ENCODE assay signal across 18 cellular contexts in the genomic region with DNA sequence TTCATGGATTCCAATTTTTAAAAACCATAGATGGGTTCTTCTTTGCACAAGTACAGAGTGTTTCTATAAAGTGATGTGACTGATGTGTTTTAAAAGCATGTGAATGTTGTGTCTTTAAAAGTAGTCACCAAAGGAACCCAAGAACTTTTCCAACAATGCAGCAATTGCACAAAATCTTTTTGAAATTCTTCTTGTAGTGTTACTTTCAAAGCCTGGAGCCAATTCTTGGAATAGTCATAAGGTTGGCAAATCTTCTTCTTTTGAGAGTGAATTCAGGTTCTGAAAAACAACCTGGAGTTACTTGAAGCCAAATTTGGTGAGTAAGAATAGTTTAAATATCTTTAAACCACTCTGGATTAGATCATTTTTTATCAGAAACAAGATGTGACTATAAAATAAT. TPM values are rescaled to one million over a fixed set of nuclear protein-coding genes. Genes with fewer than 3 reads are reported as not detected.
DNase-seq lines count a peak whose midpoint lies in the region; ATAC-seq, FAIRE-seq and TF ChIP-seq lines count a peak whose summit lies in the region.
"Had no signal": no experiment of that assay in that cellular context is flagged by ENCODE, and none has a peak within 500 bp of the region (broad histone marks: within the 10 kb centered on the region; RNA-seq: fewer than 3 reads in every experiment).

No MANE protein-coding gene starts in this region.

- peaks cover 3% of the 10 kb centered on the region for H3K36me3 ChIP-seq in bronchial epithelial cell (ENCODE audit: control insufficient read depth, insufficient read depth, low read length)
- peaks cover 0 to 31% of the 10 kb centered on the region in 2 donors for H3K36me3 ChIP-seq in gastroesophageal sphincter
- H3K36me3 ChIP-seq: BLaER1 had no signal

- ATAC-seq in gastroesophageal sphincter: peak; percentile 85
- no peak for ATAC-seq in HG02870 (IDR thresholded peaks at IDR 0.05; ENCODE audit: unreplicated experiment)
- ATAC-seq: activated T-helper 17 cell treated with anti-CD3 and anti-CD28 coated beads, Interleukin-2, amount 50 U/mL, for 72 hours; effector memory CD8-positive, alpha-beta T cell; stimulated activated memory B cell treated with anti-CD40 and anti-IgM and Interleukin-4, amounts not matched to agents 10 μg/mL and 1 μg/mL and 100 μg/mL, for 72 hours; WTC11 had no signal

- no peak for TF ChIP-seq POLR2A in gastroesophageal sphincter (IDR thresholded peaks at IDR 0.05)

- H3K27ac ChIP-seq in gastroesophageal sphincter (peak overlapping the region; percentile 67 to 91 (median 78)), temporal lobe (ENCODE audit: low read depth, low read length) (peak overlapping the region; percentile 77)
- H3K27ac ChIP-seq: BLaER1 had no signal

- no peak overlapping the region for H3K4me3 ChIP-seq in bronchial epithelial cell (ENCODE audit: low read depth, low read length)
- no peak overlapping the region for H3K4me3 ChIP-seq in gastroesophageal sphincter
- H3K4me3 ChIP-seq: BLaER1 had no signal

- no peak for TF ChIP-seq CTCF in bronchial epithelial cell (IDR thresholded peaks at IDR 0.05; ENCODE audit: insufficient read depth, low read length, severe bottlenecking)
- no peak for TF ChIP-seq CTCF in gastroesophageal sphincter (IDR thresholded peaks at IDR 0.05)

- H3K4me1 ChIP-seq in gastroesophageal sphincter: peaks cover 2 to 61% (median 4%) of the 10 kb centered on the region in 3 donors
- H3K4me1 ChIP-seq: BLaER1 had no signal

- no peak for TF ChIP-seq EP300 in gastroesophageal sphincter (IDR thresholded peaks at IDR 0.05)

- no peaks in the 10 kb centered on the region for H3K9me3 ChIP-seq in gastroesophageal sphincter
- H3K9me3 ChIP-seq: BLaER1 had no signal

- no peak for FAIRE-seq in bronchial epithelial cell (lab: Jason Lieb, UNC)

- H3K27me3 ChIP-seq in bronchial epithelial cell (ENCODE audit: control insufficient read depth, insufficient read depth, low read length) (no peaks in the 10 kb centered on the region), gastroesophageal sphincter (no peaks in the 10 kb centered on the region)
- H3K27me3 ChIP-seq: BLaER1 had no signal

- DNase-seq in GM04504 (ENCODE audit: low read depth) (peak; percentile 52), bronchial epithelial cell (ENCODE audit: low read depth) (peak; percentile 26), NCI-H510A (lab: John Stamatoyannopoulos, UW) (no peak), iPS-NIHi11 (ENCODE audit: low spot score) (no peak)
- no peak for DNase-seq in activated CD4-positive, alpha-beta T cell treated with anti-CD3 and anti-CD28 coated beads, Interleukin-2, amount 50 U/mL, for 48 hours
- DNase-seq: activated CD8-positive, alpha-beta memory T cell treated with anti-CD3 and anti-CD28 coated beads for 24 hours; aorta; effector memory CD8-positive, alpha-beta T cell; KG1; occipital lobe; small intestine had no signal

RNA-seq across cellular contexts. Expression of gene GRAMD2B, which starts 10.5 kb away (rescaled TPM):
- total RNA-seq in bronchial epithelial cell (9.2 and 12.0 TPM in 2 replicates), gastroesophageal sphincter (10 to 100 TPM; 47.7 to 66.0 (median 53.2) TPM), temporal lobe (8.6 TPM)

Comparison
In these comparisons a context has a peak if more than half of its experiments do, and no peak if none do; other contexts are left out.
1. DNase-seq: peak in GM04504 (single experiment) and bronchial epithelial cell (single experiment); none in NCI-H510A (single experiment), activated CD4-positive, alpha-beta T cell treated with anti-CD3 and anti-CD28 coated beads, Interleukin-2, amount 50 U/mL, for 48 hours (0 of 2) and iPS-NIHi11 (single experiment).